8 cellular contexts compared by ENCODE assay signal in genomic region chr10:55518446-55518845, GRCh38.
DNase-seq lines count a peak whose midpoint lies in the region; ATAC-seq and TF ChIP-seq lines count a peak whose summit lies in the region.
"Not testable (repeated sequence)": the region's sequence is repeated elsewhere in the genome, so short reads cannot be mapped to it uniquely, and the experiment has no call there.

No MANE protein-coding gene starts in this region.

- H3K9me2 ChIP-seq in SK-N-SH; neural cell (ENCODE audit: insufficient read depth, low read length): not testable (repeated sequence)

- H3K4me3 Mint-ChIP-seq in WTC11 = not testable (repeated sequence)

- H4K20me1 ChIP-seq in SK-N-SH (ENCODE audit: insufficient read depth); neural cell (ENCODE audit: insufficient read depth): not testable (repeated sequence)

- H3K79me1 ChIP-seq in mesenchymal stem cell (replicated peaks; ENCODE audit: low read length, poor library complexity, severe bottlenecking) = not testable (repeated sequence)

- not testable (repeated sequence) for H4K8ac ChIP-seq in mesenchymal stem cell (ENCODE audit: low read length)

- H3K18ac ChIP-seq in mesenchymal stem cell (ENCODE audit: low read depth in 1 of 2, low read length in 2 of 2) = not testable (repeated sequence)

- CTCF ChIA-PET in SK-N-SH (lab: Yijun Ruan, JAX) = interaction anchor here (1.9 to 2.7 kb wide), 4 partner anchors 12 to 427 kb away, joined by 5 to 12 read pairs (median 6); no protein-coding TSS in a partner anchor
- CTCF ChIA-PET in WTC11 (lab: Charles Lee) = interaction anchor here (0.6 to 1.0 kb wide), 2 partner anchors 17 to 112 kb away, joined by 3 to 7 read pairs; no protein-coding TSS in a partner anchor

- peak overlapping the region; percentile 0; the same call in 1 of the 2 replicates for H3K27ac Mint-ChIP-seq in WTC11

- H2BK12ac ChIP-seq in mesenchymal stem cell (ENCODE audit: low read length in 2 of 2) = not testable (repeated sequence)

- not testable (repeated sequence) for H3K9ac ChIP-seq in SK-N-SH; mesenchymal stem cell (ENCODE audit: low read length); neural cell (ENCODE audit: low read length)

- not testable (repeated sequence) for H3K9me3 ChIP-seq in SK-N-SH; cardiac muscle cell (ENCODE audit: low read depth); mesenchymal stem cell (ENCODE audit: control insufficient read depth, low read length); neural cell (ENCODE audit: low read length)

- not testable (repeated sequence) for H2BK120ac ChIP-seq in mesenchymal stem cell (ENCODE audit: low read depth, low read length)

- not testable (repeated sequence) for H2BK5ac ChIP-seq in mesenchymal stem cell (ENCODE audit: low read depth, low read length, poor library complexity, severe bottlenecking)

- peak overlapping the region in 1 of 2 experiments; percentile 97; a peak in 2 of 4 replicates for H3K27ac ChIP-seq in SK-N-SH (ENCODE audit: low read depth in 2 of 2, low read length in 1 of 2)
- peak overlapping the region; percentile 27 for H3K27ac ChIP-seq in cardiac muscle cell
- not testable (repeated sequence) for H3K27ac ChIP-seq in mesenchymal stem cell (ENCODE audit: low read length, poor library complexity, severe bottlenecking); neural cell (ENCODE audit: low read length)

- H3K27me3 Mint-ChIP-seq in WTC11 (ENCODE audit: low read depth) = not testable (repeated sequence)

- H3K4me2 ChIP-seq in SK-N-SH; mesenchymal stem cell (ENCODE audit: low read length, poor library complexity, severe bottlenecking); neural cell (ENCODE audit: low read length): not testable (repeated sequence)

- peak; percentile 30 for ATAC-seq in WTC11

- H4K91ac ChIP-seq in mesenchymal stem cell (ENCODE audit: low read length) = not testable (repeated sequence)

- TF ChIP-seq EP300 in SK-N-SH (IDR thresholded peaks at IDR 0.05; ENCODE audit: borderline replicate concordance in 1 of 2, low read depth in 1 of 2, low read length in 1 of 2) = peak in 1 of 2 experiments; percentile 64; a peak in 2 of 4 replicates
- peak; percentile 5 for TF ChIP-seq EP300 in neural cell (conservative IDR thresholded peaks at IDR 0.05; ENCODE audit: poor library complexity, severe bottlenecking)

- not testable (repeated sequence) for H2AFZ ChIP-seq in SK-N-SH (ENCODE audit: low read depth); mesenchymal stem cell (ENCODE audit: low read depth, low read length); neural cell (ENCODE audit: low read depth, low read length)

- WGBS in SK-N-SH (ENCODE audit: low lambda C conversion rate) = 26% methylated on average over 3 of the region's 3 CpGs
- WGBS in mesenchymal stem cell = 25% methylated on average over 3 of the region's 3 CpGs

- H3K23ac ChIP-seq in mesenchymal stem cell (ENCODE audit: low read length in 2 of 2) = not testable (repeated sequence)

- H3K36me3 Mint-ChIP-seq in WTC11 = not testable (repeated sequence)

- POLR2A ChIA-PET in SK-N-SH (lab: Yijun Ruan, JAX) = interaction anchor here (1.0 kb wide), 1 partner anchor 112 kb away, joined by 3 read pairs; no protein-coding TSS in a partner anchor
- POLR2A ChIA-PET in WTC11 (lab: Charles Lee) = not testable (repeated sequence)

- not testable (repeated sequence) for H3K14ac ChIP-seq in mesenchymal stem cell (ENCODE audit: low read length in 2 of 2)

- H3K4ac ChIP-seq in mesenchymal stem cell (ENCODE audit: low read depth in 1 of 2, low read length in 2 of 2) = not testable (repeated sequence)

- H2AK5ac ChIP-seq in mesenchymal stem cell (ENCODE audit: low read length, severe bottlenecking) = not testable (repeated sequence)

- not testable (repeated sequence) for H3K27me3 ChIP-seq in SK-N-SH (ENCODE audit: insufficient read depth); cardiac muscle cell; mesenchymal stem cell (ENCODE audit: control insufficient read depth in 1 of 2, insufficient read depth in 1 of 2, low read length in 2 of 2); neural cell (ENCODE audit: insufficient read depth, low read depth, low read length)

- TF ChIP-seq CTCF in SK-N-SH (IDR thresholded peaks at IDR 0.05); WTC11 (IDR thresholded peaks at IDR 0.05); cardiac muscle cell (IDR thresholded peaks at IDR 0.05; ENCODE audit: low read depth, low read length); neural cell (IDR thresholded peaks at IDR 0.05; ENCODE audit: poor library complexity, severe bottlenecking): not testable (repeated sequence)

- not testable (repeated sequence) for H3K9me3 Mint-ChIP-seq in WTC11

- H3K36me3 ChIP-seq in SK-N-SH (replicated peaks in 1 of 2; ENCODE audit: control insufficient read depth in 1 of 2, insufficient read depth in 2 of 2, low read length in 1 of 2); cardiac muscle cell; mesenchymal stem cell (ENCODE audit: control insufficient read depth in 1 of 2, insufficient read depth in 2 of 2, low read depth in 1 of 2, low read length in 2 of 2); neural cell (ENCODE audit: insufficient read depth, low read length): not testable (repeated sequence)

- DNase-seq in ELF-1 (ENCODE audit: low read depth, low spot score) = peak; percentile 31
- peak; percentile 53 for DNase-seq in NCI-H146 treated with DMSO at 0.1 percent for 48 hours (lab: John Stamatoyannopoulos, UW; ENCODE audit: unreplicated experiment)
- not testable (repeated sequence) for DNase-seq in SK-N-SH
- peak; percentile 10 for DNase-seq in WTC11 (ENCODE audit: low spot score)
- peak in 1 of 2 donors; percentile 10 for DNase-seq in cardiac muscle cell (ENCODE audit: low read depth in 1 of 2, low spot score in 1 of 2)
- peak; percentile 8 for DNase-seq in mesenchymal stem cell
- peak; percentile 12 for DNase-seq in retina

- H3K4me3 ChIP-seq in SK-N-SH (ENCODE audit: low read depth in 2 of 2, low read length in 1 of 2); cardiac muscle cell; mesenchymal stem cell (ENCODE audit: insufficient read depth in 1 of 2, low read depth in 1 of 2, low read length in 2 of 2); neural cell (ENCODE audit: low read length): not testable (repeated sequence)

- TF ChIP-seq RAD21 in SK-N-SH (IDR thresholded peaks at IDR 0.05; ENCODE audit: low read length); neural cell (conservative IDR thresholded peaks at IDR 0.05): not testable (repeated sequence)

- peaks cover 16% of the 10 kb centered on the region for H3K4me1 Mint-ChIP-seq in WTC11

- not testable (repeated sequence) for H2BK15ac ChIP-seq in mesenchymal stem cell (ENCODE audit: low read depth, poor library complexity, severe bottlenecking)

- not testable (repeated sequence) for H3K79me2 ChIP-seq in SK-N-SH (ENCODE audit: insufficient read depth); neural cell (replicated peaks; ENCODE audit: insufficient read depth, low read length)

- H3F3A ChIP-seq in SK-N-SH (replicated peaks; ENCODE audit: insufficient read depth); neural cell (ENCODE audit: insufficient read depth, low read length, poor library complexity, severe bottlenecking): not testable (repeated sequence)

- H3K4me1 ChIP-seq in SK-N-SH (ENCODE audit: control insufficient read depth in 1 of 2, insufficient read depth in 2 of 2, low read depth in 1 of 2, low read length in 1 of 2); cardiac muscle cell (ENCODE audit: low read depth); mesenchymal stem cell (ENCODE audit: control insufficient read depth, insufficient read depth, low read depth, low read length): not testable (repeated sequence)

TF ChIP-seq in SK-N-SH, 30 proteins besides CTCF, POLR2A, EP300 and RAD21:
- TF ChIP-seq CHD2 (IDR thresholded peaks at IDR 0.05; ENCODE audit: low read length, partially characterized antibody) = peak; percentile 30
- TF ChIP-seq FOXJ3 (CRISPR knock-in tag; IDR thresholded peaks at IDR 0.05) = peak; percentile 71; the same call in 1 of the 2 replicates
- TF ChIP-seq GATA2 (CRISPR knock-in tag; IDR thresholded peaks at IDR 0.05) = peak; percentile 88
TF ChIP-seq in SK-N-SH: peak in this region for 3; not testable (repeated sequence) for 27.
